ENCODE assay signal across 8 cellular contexts in genomic region chr5:132272341-132273210, GRCh38. TPM values are rescaled to one million over a fixed set of nuclear protein-coding genes. Genes with fewer than 3 reads are reported as not detected.
DNase-seq lines count a peak whose midpoint lies in the region; ATAC-seq and TF ChIP-seq lines count a peak whose summit lies in the region.

No MANE protein-coding gene starts in this region.

- DNase-seq in NCI-H2029 treated with DMSO at 0.1 percent for 48 hours (lab: John Stamatoyannopoulos, UW) (peak; percentile 43), chondrocyte (ENCODE audit: low spot score) (no peak), lung microvascular endothelial cell (ENCODE audit: low read depth in 2 of 2) (peak; percentile 55 to 64), DMS79 (lab: John Stamatoyannopoulos, UW) (no peak)
- DNase-seq in activated CD4-positive, CD25-positive, alpha-beta regulatory T cell treated with anti-CD3 and anti-CD28 coated beads, Interleukin-2, amount 50 U/mL, for 16 hours (ENCODE audit: low read depth, low spot score): peak; percentile 45
- DNase-seq in stimulated activated CD8-positive, alpha-beta memory T cell treated with anti-CD3 and anti-CD28 coated beads, Interleukin-4, amount 100 ng/mL, for 1 hour (ENCODE audit: low read depth in 2 of 2, low spot score in 1 of 2): peak; percentile 50 to 54

- H3K36me3 Mint-ChIP-seq in chondrocyte (ENCODE audit: low read depth): peaks cover 21% of the 10 kb centered on the region

- no peak overlapping the region for H3K4me3 Mint-ChIP-seq in chondrocyte (ENCODE audit: unreplicated experiment)

- H3K9me3 Mint-ChIP-seq in chondrocyte (ENCODE audit: low read depth): no peaks in the 10 kb centered on the region

- H3K27me3 Mint-ChIP-seq in chondrocyte (ENCODE audit: low read depth): no peaks in the 10 kb centered on the region

- H3K4me3 ChIP-seq in GM12875 (ENCODE audit: low read depth, low read length): no peak overlapping the region

- TF ChIP-seq CTCF in GM12875 (IDR thresholded peaks at IDR 0.05; ENCODE audit: borderline replicate concordance, insufficient read depth, low read depth, low read length) (peak; percentile 80), chondrocyte (IDR thresholded peaks at IDR 0.05) (peak; percentile 91)

- no peak for ATAC-seq in GM18520 (IDR thresholded peaks at IDR 0.05; ENCODE audit: unreplicated experiment)

- H3K27ac Mint-ChIP-seq in chondrocyte (ENCODE audit: unreplicated experiment): no peak overlapping the region

- H3K4me1 Mint-ChIP-seq in chondrocyte (ENCODE audit: low read depth): peaks cover 12% of the 10 kb centered on the region

RNA-seq across cellular contexts. Expression of gene PDLIM4, which starts 15.1 kb away (rescaled TPM):
- total RNA-seq in chondrocyte (55.1 to 97.8 TPM (median 59.2 TPM) in 3 replicates), lung microvascular endothelial cell (18.3 and 24.6 TPM in 2 replicates)

RNA-seq across cellular contexts. Expression of gene SLC22A4, which starts 21.6 kb away (rescaled TPM):
- total RNA-seq in chondrocyte: 4.2 to 5.4 TPM (median 4.8 TPM) in 3 replicates
- total RNA-seq in lung microvascular endothelial cell: 2.4 and 4.4 TPM in 2 replicates

RNA-seq across cellular contexts. Expression of gene P4HA2, which starts 44.9 kb away (rescaled TPM):
- total RNA-seq in chondrocyte: 261 to 304 TPM (median 302 TPM) in 3 replicates
- 35.1 and 36.8 TPM in 2 replicates for total RNA-seq in lung microvascular endothelial cell

Comparison
In these comparisons a context has a peak if more than half of its experiments do, and no peak if none do; other contexts are left out.
1. DNase-seq: peak in NCI-H2029 treated with DMSO at 0.1 percent for 48 hours (single experiment), activated CD4-positive, CD25-positive, alpha-beta regulatory T cell treated with anti-CD3 and anti-CD28 coated beads, Interleukin-2, amount 50 U/mL, for 16 hours (single experiment), lung microvascular endothelial cell (2 of 2) and stimulated activated CD8-positive, alpha-beta memory T cell treated with anti-CD3 and anti-CD28 coated beads, Interleukin-4, amount 100 ng/mL, for 1 hour (2 of 2); none in chondrocyte (single experiment) and DMS79 (single experiment).